15 cellular contexts compared by ENCODE assay signal in the genomic region with DNA sequence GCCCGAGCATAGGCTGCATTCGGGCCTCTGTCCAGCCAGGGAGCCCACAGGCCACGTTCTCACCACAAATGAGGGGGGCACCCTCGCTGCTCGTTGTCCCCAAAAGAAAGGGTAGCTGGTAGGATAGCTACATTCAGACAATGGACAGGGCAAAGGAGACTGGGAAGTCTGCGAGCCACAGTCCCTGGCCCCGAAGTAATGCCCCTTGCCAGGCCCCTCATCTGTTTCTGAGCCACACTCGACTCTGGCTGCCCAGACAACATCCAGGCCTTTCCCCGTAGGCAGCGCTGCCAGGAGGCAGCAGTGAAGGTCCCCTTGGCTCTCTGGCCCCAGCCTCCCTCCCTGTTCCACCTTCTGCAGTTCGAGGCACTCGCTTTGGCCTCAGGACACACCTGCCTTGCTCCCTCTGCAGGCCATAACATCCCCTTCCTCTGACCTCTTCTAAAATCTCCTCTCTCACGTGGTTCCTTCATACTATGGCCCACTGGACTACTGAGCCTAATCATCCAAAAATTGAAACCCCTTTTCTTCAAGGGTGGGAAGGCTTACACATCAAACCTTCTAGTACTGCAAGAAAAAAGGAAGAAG. TPM values are rescaled to one million over a fixed set of nuclear protein-coding genes. Genes with fewer than 3 reads are reported as not detected.
"Had no signal": no experiment of that assay in that cellular context is flagged by ENCODE, and none has a peak within 500 bp of the region (broad histone marks: within the 10 kb centered on the region; RNA-seq: fewer than 3 reads in every experiment).

No MANE protein-coding gene starts in this region.

- H3K9me3 ChIP-seq: esophagus squamous epithelium, heart right ventricle, mucosa of descending colon, thyroid gland, uterus had no signal

- H3K4me3 Mint-ChIP-seq: activated B cell treated with CpG ODN at 0.5 μM for 24 hours; activated CD4-positive, alpha-beta memory T cell treated with anti-CD3 and anti-CD28 coated beads for 36 hours; activated naive CD8-positive, alpha-beta T cell; activated T-helper 1 cell treated with anti-CD3 and anti-CD28 coated beads, Interleukin-12 subunit alpha, Interleukin-12 subunit beta, Interleukin-2, Interleukin-4 antibody, amounts not matched to agents 30 ng/mL and 10 ng/mL and 1 ng/mL, durations not matched to agents 14 hours and 24 hours and 36 hours; memory B cell; naive thymus-derived CD4-positive, alpha-beta T cell; T-helper 2 cell treated with Interferon-gamma antibody and Interleukin-4, amounts not matched to agents 5 μg/mL and 100 μg/mL, for 36 hours had no signal

- H3K9me3 Mint-ChIP-seq: activated B cell treated with CpG ODN at 0.5 μM for 24 hours; activated CD4-positive, alpha-beta memory T cell treated with anti-CD3 and anti-CD28 coated beads for 36 hours; activated T-helper 1 cell treated with anti-CD3 and anti-CD28 coated beads, Interleukin-12 subunit alpha, Interleukin-12 subunit beta, Interleukin-2, Interleukin-4 antibody, amounts not matched to agents 30 ng/mL and 10 ng/mL and 1 ng/mL, durations not matched to agents 14 hours and 24 hours and 36 hours; memory B cell; naive thymus-derived CD4-positive, alpha-beta T cell; T-helper 2 cell treated with Interferon-gamma antibody and Interleukin-4, amounts not matched to agents 5 μg/mL and 100 μg/mL, for 36 hours had no signal

- H3K4me3 ChIP-seq: esophagus squamous epithelium, heart right ventricle, mucosa of descending colon, thyroid gland, uterus had no signal

- H3K4me1 ChIP-seq: parathyroid adenoma, thyroid gland, uterus had no signal

- H3K27me3 ChIP-seq: thyroid gland, uterus had no signal

- H3K36me3 ChIP-seq: esophagus squamous epithelium, heart right ventricle, thyroid gland, uterus had no signal

- H3K27ac Mint-ChIP-seq: activated B cell treated with CpG ODN at 0.5 μM for 24 hours; activated CD4-positive, alpha-beta memory T cell treated with anti-CD3 and anti-CD28 coated beads for 36 hours; activated naive CD8-positive, alpha-beta T cell; memory B cell; T-helper 2 cell treated with Interferon-gamma antibody and Interleukin-4, amounts not matched to agents 5 μg/mL and 100 μg/mL, for 36 hours had no signal

- H3K27ac ChIP-seq: esophagus squamous epithelium, heart right ventricle, parathyroid adenoma, thyroid gland, uterus had no signal

- H3K36me3 Mint-ChIP-seq: activated CD4-positive, alpha-beta memory T cell treated with anti-CD3 and anti-CD28 coated beads for 36 hours; activated naive CD8-positive, alpha-beta T cell; memory B cell; naive thymus-derived CD4-positive, alpha-beta T cell had no signal

RNA-seq across cellular contexts. Expression of a gene that starts 12.2 kb away (rescaled TPM):
- total RNA-seq: activated B cell treated with CpG ODN at 0.5 μM for 24 hours; activated CD4-positive, alpha-beta memory T cell treated with anti-CD3 and anti-CD28 coated beads for 36 hours; activated T-helper 1 cell treated with anti-CD3 and anti-CD28 coated beads, Interleukin-12 subunit alpha, Interleukin-12 subunit beta, Interleukin-2, Interleukin-4 antibody, amounts not matched to agents 30 ng/mL and 10 ng/mL and 1 ng/mL, durations not matched to agents 14 hours and 24 hours and 36 hours; esophagus squamous epithelium; heart right ventricle; liver; mucosa of descending colon; naive thymus-derived CD4-positive, alpha-beta T cell; subcutaneous adipose tissue; thyroid gland; uterus had no signal
- polyA plus RNA-seq: liver; naive thymus-derived CD4-positive, alpha-beta T cell had no signal

RNA-seq across cellular contexts. Expression of a gene that starts 21.5 kb away (rescaled TPM):
- total RNA-seq: thyroid gland had no signal
